In genomic region chr5:168268949-168269943, GRCh38 we compare ENCODE assay signal across 8 cellular contexts. TPM values are rescaled to one million over a fixed set of nuclear protein-coding genes. Genes with fewer than 3 reads are reported as not detected.
DNase-seq lines count a peak whose midpoint lies in the region; ATAC-seq, FAIRE-seq and TF ChIP-seq lines count a peak whose summit lies in the region.

No MANE protein-coding gene starts in this region.

- no peak overlapping the region for H3K27ac Mint-ChIP-seq in activated CD4-positive, alpha-beta T cell treated with anti-CD3 and anti-CD28 coated beads for 36 hours
- no peak overlapping the region for H3K27ac Mint-ChIP-seq in dendritic cell treated with granulocyte-macrophage colony-stimulating factor and Interleukin-4, amounts not matched to agents 40 ng/mL and 50 ng/mL, for 4 days

- H3K9me3 Mint-ChIP-seq in activated CD4-positive, alpha-beta T cell treated with anti-CD3 and anti-CD28 coated beads for 36 hours (ENCODE audit: low read depth): no peaks in the 10 kb centered on the region
- H3K9me3 Mint-ChIP-seq in dendritic cell treated with granulocyte-macrophage colony-stimulating factor and Interleukin-4, amounts not matched to agents 40 ng/mL and 50 ng/mL, for 4 days: no peaks in the 10 kb centered on the region

- POLR2A ChIA-PET in activated CD4-positive, alpha-beta T cell treated with anti-CD3 and anti-CD28 coated beads for 36 hours (lab: Charles Lee): interaction anchor here (0.7 kb wide), 1 partner anchor 996 kb away, joined by 3 read pairs; no protein-coding TSS in a partner anchor

- H3K4me3 Mint-ChIP-seq in activated CD4-positive, alpha-beta T cell treated with anti-CD3 and anti-CD28 coated beads for 36 hours: peak overlapping the region; percentile 28
- peak overlapping the region; percentile 54 for H3K4me3 Mint-ChIP-seq in dendritic cell treated with granulocyte-macrophage colony-stimulating factor and Interleukin-4, amounts not matched to agents 40 ng/mL and 50 ng/mL, for 4 days

- peaks cover 7% of the 10 kb centered on the region for H3K4me1 ChIP-seq in BE2C
- peaks cover 0 to 16% of the 10 kb centered on the region in 2 donors for H3K4me1 ChIP-seq in left lung

- ATAC-seq in HG03432 (IDR thresholded peaks at IDR 0.05; ENCODE audit: unreplicated experiment): peak; percentile 93
- ATAC-seq in activated CD4-positive, alpha-beta T cell treated with anti-CD3 and anti-CD28 coated beads for 36 hours: peak; percentile 79
- ATAC-seq in left lung: peak; percentile 97

- DNase-seq in BE2C (peak; percentile 91), GM19239 (ENCODE audit: insufficient read length, low spot score) (peak; percentile 82), NCI-H446 (lab: John Stamatoyannopoulos, UW) (peak; percentile 57 to 82), left lung (peak; percentile 86 to 93)
- peak; percentile 87 for DNase-seq in activated CD4-positive, alpha-beta T cell treated with anti-CD3 and anti-CD28 coated beads for 36 hours
- peak; percentile 77 to 83 for DNase-seq in stimulated activated CD4-positive, alpha-beta T cell treated with anti-CD3 and anti-CD28 coated beads, Interleukin-2, amount 100 ng/mL, for 24 hours

- peak overlapping the region; percentile 48 for H3K4me3 ChIP-seq in BE2C (ENCODE audit: low read depth, low read length)
- peak overlapping the region in 1 of 2 donors; percentile 29 for H3K4me3 ChIP-seq in left lung

- H3K27me3 ChIP-seq in BE2C: no peaks in the 10 kb centered on the region
- peaks cover 0 to 8% of the 10 kb centered on the region in 2 donors for H3K27me3 ChIP-seq in left lung

- H3K27ac ChIP-seq in left lung: no peak overlapping the region

- CTCF ChIA-PET in activated CD4-positive, alpha-beta T cell treated with anti-CD3 and anti-CD28 coated beads for 36 hours (lab: Charles Lee): interaction anchor here (0.5 to 2.2 kb wide), 15 partner anchors 9 to 394 kb away, joined by 3 to 15 read pairs (median 4); partner anchors contain the start of gene RARS1

- peaks cover 8% of the 10 kb centered on the region for H3K27me3 Mint-ChIP-seq in activated CD4-positive, alpha-beta T cell treated with anti-CD3 and anti-CD28 coated beads for 36 hours
- peaks cover 12% of the 10 kb centered on the region for H3K27me3 Mint-ChIP-seq in dendritic cell treated with granulocyte-macrophage colony-stimulating factor and Interleukin-4, amounts not matched to agents 40 ng/mL and 50 ng/mL, for 4 days

- no peaks in the 10 kb centered on the region for H3K9me3 ChIP-seq in BE2C
- H3K9me3 ChIP-seq in left lung: no peaks in the 10 kb centered on the region

- H3K36me3 ChIP-seq in BE2C (no peaks in the 10 kb centered on the region), left lung (no peaks in the 10 kb centered on the region)

- peak; percentile 90 for TF ChIP-seq CTCF in BE2C (IDR thresholded peaks at IDR 0.05; ENCODE audit: low read depth, low read length)
- TF ChIP-seq CTCF in left lung (IDR thresholded peaks at IDR 0.05): peak; percentile 78 to 84

- peaks cover 18% of the 10 kb centered on the region for H3K4me1 Mint-ChIP-seq in activated CD4-positive, alpha-beta T cell treated with anti-CD3 and anti-CD28 coated beads for 36 hours
- H3K4me1 Mint-ChIP-seq in dendritic cell treated with granulocyte-macrophage colony-stimulating factor and Interleukin-4, amounts not matched to agents 40 ng/mL and 50 ng/mL, for 4 days (ENCODE audit: low read depth): peaks cover 11% of the 10 kb centered on the region

- peak; percentile 92 for FAIRE-seq in GM19239 (lab: Jason Lieb, UNC)

- H3K36me3 Mint-ChIP-seq in activated CD4-positive, alpha-beta T cell treated with anti-CD3 and anti-CD28 coated beads for 36 hours (ENCODE audit: low read depth): no peaks in the 10 kb centered on the region
- no peaks in the 10 kb centered on the region for H3K36me3 Mint-ChIP-seq in dendritic cell treated with granulocyte-macrophage colony-stimulating factor and Interleukin-4, amounts not matched to agents 40 ng/mL and 50 ng/mL, for 4 days (ENCODE audit: low read depth)

- intact Hi-C loops in activated CD4-positive, alpha-beta T cell treated with anti-CD3 and anti-CD28 coated beads for 36 hours (cut with DNase I, micrococcal nuclease): loop anchor here (1.0 to 10.0 kb wide), 8 partner anchors 154 to 1312 kb away; partner anchors contain the start of gene RARS1 (in 2 of the 2)
- intact Hi-C loops in dendritic cell treated with granulocyte-macrophage colony-stimulating factor and Interleukin-4, amounts not matched to agents 40 ng/mL and 50 ng/mL, for 4 days (cut with micrococcal nuclease): loop anchor here (1.0 to 5.0 kb wide), 2 partner anchors 217 to 408 kb away; partner anchors contain the start of gene RARS1
- intact Hi-C loops in left lung (cut with DNase I): no loop called here

RNA-seq across cellular contexts. Expression of gene WWC1, which starts 22.2 kb away (rescaled TPM):
- polyA plus RNA-seq in BE2C (2012; ENCODE audit: insufficient read depth, insufficient read length, low read depth): 4.6 TPM
- 1 to 10 TPM; 2.1 to 2.2 TPM for total RNA-seq in activated CD4-positive, alpha-beta T cell treated with anti-CD3 and anti-CD28 coated beads for 36 hours
- total RNA-seq in left lung: 10 to 100 TPM; 59.6 to 81.9 TPM

Comparison
In these comparisons a context has a peak if more than half of its experiments do, and no peak if none do; other contexts are left out.
1. RNA of gene WWC1, which starts 22.2 kb away (total RNA-seq): 59.6 to 81.9 TPM in left lung; 2.1 to 2.2 TPM in activated CD4-positive, alpha-beta T cell treated with anti-CD3 and anti-CD28 coated beads for 36 hours; every median in the first group is over 10 times any median in the second.
2. intact Hi-C loops: an anchor here in activated CD4-positive, alpha-beta T cell treated with anti-CD3 and anti-CD28 coated beads for 36 hours (1.0 to 10.0 kb wide) and dendritic cell treated with granulocyte-macrophage colony-stimulating factor and Interleukin-4, amounts not matched to agents 40 ng/mL and 50 ng/mL, for 4 days (1.0 to 5.0 kb wide); none called in left lung.
3. Peak in every context shown above with its lines, with median percentiles within 50 percentile points of each other: DNase-seq and ATAC-seq.